In the genomic region with DNA sequence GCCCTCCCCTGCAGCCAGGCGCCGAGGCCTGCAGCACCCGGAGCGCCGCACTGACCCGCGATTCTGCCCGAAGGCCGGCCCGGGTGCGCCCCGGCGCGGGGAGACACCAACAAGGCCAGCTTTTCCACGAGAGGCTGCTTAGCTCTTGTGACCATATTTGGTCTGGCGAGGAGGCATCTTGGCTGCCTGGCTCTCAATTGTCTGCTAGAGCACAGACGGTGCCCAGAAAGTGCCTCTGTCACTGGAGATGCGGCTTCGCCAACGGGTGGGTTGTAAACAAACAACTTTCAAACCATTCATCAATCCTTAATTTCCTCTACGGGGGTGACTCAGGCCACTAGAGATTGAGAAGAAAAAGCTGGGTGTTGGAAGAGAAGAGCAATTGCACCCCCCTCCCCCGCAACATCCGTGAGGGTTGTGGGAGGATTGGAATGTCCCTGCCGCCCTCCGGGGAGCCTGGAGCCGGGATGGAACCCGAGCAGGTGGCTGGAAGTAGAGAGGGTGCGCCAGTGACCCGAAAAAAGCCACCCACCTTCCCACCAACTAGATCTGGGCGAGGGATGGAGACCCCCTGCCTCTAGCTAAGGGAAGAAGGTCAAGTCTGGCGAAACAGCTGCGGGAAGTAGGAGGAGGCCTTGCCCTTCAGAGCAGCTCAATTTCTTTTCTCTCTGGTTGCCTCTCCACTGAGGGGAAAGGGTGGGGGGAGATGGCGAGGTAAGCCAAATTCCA, we compare ENCODE assay signal across 8 cellular contexts. TPM values are rescaled to one million over a fixed set of nuclear protein-coding genes. Genes with fewer than 3 reads are reported as not detected.
DNase-seq lines count a peak whose midpoint lies in the region; ATAC-seq and TF ChIP-seq lines count a peak whose summit lies in the region.

No MANE protein-coding gene starts in this region.

- H3K27me3 Mint-ChIP-seq in activated CD8-positive, alpha-beta T cell treated with anti-CD3 and anti-CD28 coated beads, Interleukin-2, amount 10 ng/mL, durations not matched to agents 7 days and 5 days (ENCODE audit: low read depth), result peaks cover 53% of the 10 kb centered on the region

- TF ChIP-seq CTCF in GM12875 (IDR thresholded peaks at IDR 0.05; ENCODE audit: borderline replicate concordance, insufficient read depth, low read depth, low read length), result peak; percentile 26; the same call in 1 of the 2 replicates

- H3K27me3 ChIP-seq in thymus (ENCODE audit: control insufficient read depth, insufficient read depth), result peaks cover 33% of the 10 kb centered on the region

- no peak overlapping the region for H3K27ac Mint-ChIP-seq in activated CD8-positive, alpha-beta T cell treated with anti-CD3 and anti-CD28 coated beads, Interleukin-2, amount 10 ng/mL, durations not matched to agents 7 days and 5 days

- H3K9me3 Mint-ChIP-seq in activated CD8-positive, alpha-beta T cell treated with anti-CD3 and anti-CD28 coated beads, Interleukin-2, amount 10 ng/mL, durations not matched to agents 7 days and 5 days (ENCODE audit: insufficient read depth), result no peaks in the 10 kb centered on the region

- DNase-seq in A172 (ENCODE audit: low spot score) (peak; percentile 87), NCI-H2029 treated with DMSO at 0.1 percent for 48 hours (lab: John Stamatoyannopoulos, UW) (peak; percentile 66), mucosa of gallbladder (ENCODE audit: low spot score) (peak; percentile 79)
- peak; percentile 39 for DNase-seq in activated CD8-positive, alpha-beta T cell treated with anti-CD3 and anti-CD28 coated beads, Interleukin-2, amount 10 ng/mL, durations not matched to agents 7 days and 5 days

- WGBS in thymus, result 5% methylated on average over 33 of the region's 33 CpGs

- H3K9me3 ChIP-seq in thymus (ENCODE audit: control insufficient read depth), result no peaks in the 10 kb centered on the region

- no peaks in the 10 kb centered on the region for H3K36me3 Mint-ChIP-seq in activated CD8-positive, alpha-beta T cell treated with anti-CD3 and anti-CD28 coated beads, Interleukin-2, amount 10 ng/mL, durations not matched to agents 7 days and 5 days (ENCODE audit: low read depth)

- no peaks in the 10 kb centered on the region for H3K4me1 ChIP-seq in thymus (ENCODE audit: control insufficient read depth, insufficient read depth, low read length)

- peak overlapping the region; percentile 86 for H3K4me3 ChIP-seq in GM12875 (ENCODE audit: low read depth, low read length)
- peak overlapping the region; percentile 45 for H3K4me3 ChIP-seq in thymus (ENCODE audit: low read length)

- H3K4me3 Mint-ChIP-seq in activated CD8-positive, alpha-beta T cell treated with anti-CD3 and anti-CD28 coated beads, Interleukin-2, amount 10 ng/mL, durations not matched to agents 7 days and 5 days, result peak overlapping the region; percentile 79

- POLR2A ChIA-PET in activated CD8-positive, alpha-beta T cell treated with anti-CD3 and anti-CD28 coated beads, Interleukin-2, amount 10 ng/mL, durations not matched to agents 7 days and 5 days (lab: Charles Lee), result interaction anchor here (1.1 kb wide), 1 partner anchor 94 kb away, joined by 5 read pairs; a partner anchor contains a TSS

- no peaks in the 10 kb centered on the region for H3K36me3 ChIP-seq in thymus (ENCODE audit: control insufficient read depth, insufficient read depth)

- peaks cover 13% of the 10 kb centered on the region for H3K4me1 Mint-ChIP-seq in activated CD8-positive, alpha-beta T cell treated with anti-CD3 and anti-CD28 coated beads, Interleukin-2, amount 10 ng/mL, durations not matched to agents 7 days and 5 days (ENCODE audit: low read depth)

- CTCF ChIA-PET in activated CD8-positive, alpha-beta T cell treated with anti-CD3 and anti-CD28 coated beads, Interleukin-2, amount 10 ng/mL, durations not matched to agents 7 days and 5 days (lab: Charles Lee), result interaction anchor here (0.8 to 2.6 kb wide), 8 partner anchors 12 to 131 kb away, joined by 3 to 10 read pairs (median 4); no protein-coding TSS in a partner anchor

- ATAC-seq in HG02642 (IDR thresholded peaks at IDR 0.05; ENCODE audit: poor library complexity, unreplicated experiment) (peak; percentile 79), esophagus mucosa (peak; percentile 63)
- peak; percentile 65 for ATAC-seq in activated CD8-positive, alpha-beta T cell treated with anti-CD3 and anti-CD28 coated beads, Interleukin-2, amount 10 ng/mL, durations not matched to agents 7 days and 5 days

- H3K27ac ChIP-seq in thymus (ENCODE audit: low read depth), result peak overlapping the region; percentile 57

RNA-seq across cellular contexts. Expression of a gene that starts 0.8 kb away (rescaled TPM):
- 84.9 and 103 TPM in 2 replicates for total RNA-seq in A172 (2014; rRNA removed; shearing (Covaris generic))
- under 1 TPM; 0.31 to 0.53 TPM for total RNA-seq in activated CD8-positive, alpha-beta T cell treated with anti-CD3 and anti-CD28 coated beads, Interleukin-2, amount 10 ng/mL, durations not matched to agents 7 days and 5 days
- total RNA-seq in esophagus mucosa (30.7 TPM), mucosa of gallbladder (82.8 TPM)
- polyA plus RNA-seq in thymus, result 12.9 TPM

Comparison
In these comparisons a context has a peak if more than half of its experiments do, and no peak if none do; other contexts are left out.
1. Peak in every context shown above with its lines: DNase-seq, ATAC-seq, H3K4me3 ChIP-seq and H3K27ac ChIP-seq.
2. RNA of a gene that starts 0.8 kb away (total RNA-seq): 84.9 to 103 TPM in A172, 82.8 TPM in mucosa of gallbladder (single experiment) and 30.7 TPM in esophagus mucosa (single experiment); 0.31 to 0.53 TPM in activated CD8-positive, alpha-beta T cell treated with anti-CD3 and anti-CD28 coated beads, Interleukin-2, amount 10 ng/mL, durations not matched to agents 7 days and 5 days; every median in the first group is over 10 times any median in the second.